ENCODE assay signal across 10 cellular contexts in the genomic region with DNA sequence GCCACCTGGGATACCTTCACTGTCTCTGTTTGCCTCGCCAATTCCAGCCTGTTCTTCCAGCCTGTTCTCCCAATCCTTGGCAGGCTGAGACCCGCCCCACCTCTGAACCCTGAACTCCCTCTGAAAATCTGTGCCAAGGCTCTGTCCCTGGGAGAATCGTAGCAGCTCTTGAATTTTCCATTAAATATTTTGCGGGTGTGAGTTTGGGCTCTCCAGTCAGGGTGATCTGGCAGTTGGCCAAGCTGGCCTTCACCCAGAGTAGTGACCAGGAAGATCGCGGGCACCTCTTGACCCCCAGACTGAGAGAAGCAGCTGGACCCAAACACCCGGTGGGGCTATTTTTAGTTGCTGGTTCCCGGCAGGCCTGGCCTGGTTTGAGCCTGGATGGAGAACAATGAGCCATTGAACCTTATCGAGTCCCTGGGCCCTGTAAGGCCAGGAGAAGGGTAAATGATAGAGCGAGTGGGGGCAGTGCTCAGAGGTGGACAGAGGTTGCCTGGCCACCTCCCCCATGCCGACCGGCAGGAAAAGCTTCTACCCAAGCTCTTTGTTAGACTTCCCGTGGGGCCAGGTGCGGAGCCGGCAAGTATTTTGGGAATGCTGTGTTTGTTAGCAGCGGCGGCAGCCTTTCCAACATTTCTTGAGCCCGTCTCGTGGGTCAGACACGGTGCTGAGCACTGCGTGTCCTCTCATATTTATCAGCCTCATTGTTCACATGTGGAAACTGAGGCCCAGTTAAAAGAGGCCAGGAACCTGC.
DNase-seq lines count a peak whose midpoint lies in the region; ATAC-seq and TF ChIP-seq lines count a peak whose summit lies in the region.
"Had no signal": no experiment of that assay in that cellular context is flagged by ENCODE, and none has a peak within 500 bp of the region (broad histone marks: within the 10 kb centered on the region; RNA-seq: fewer than 3 reads in every experiment).

No MANE protein-coding gene starts in this region.

- H3K36me3 ChIP-seq in esophagus squamous epithelium (no peaks in the 10 kb centered on the region), stomach (no peaks in the 10 kb centered on the region)

- TF ChIP-seq CTCF in esophagus squamous epithelium (IDR thresholded peaks at IDR 0.05) (no peak), stomach (IDR thresholded peaks at IDR 0.05) (no peak), GM20000 (IDR thresholded peaks at IDR 0.05; ENCODE audit: extremely low read depth, missing control alignments) (no peak), HFFc6 (IDR thresholded peaks at IDR 0.05) (no peak)

- no peak for ATAC-seq in stimulated activated naive CD8-positive, alpha-beta T cell treated with anti-CD3 and anti-CD28 coated beads, Interleukin-15, amount 100 ng/mL, for 72 hours

- TF ChIP-seq EP300 in stomach (IDR thresholded peaks at IDR 0.05), result no peak

- no peaks in the 10 kb centered on the region for H3K27me3 Mint-ChIP-seq in stimulated activated naive CD8-positive, alpha-beta T cell treated with anti-CD3 and anti-CD28 coated beads, Interleukin-15, amount 100 ng/mL, for 72 hours
- H3K27me3 Mint-ChIP-seq in HFFc6 (ENCODE audit: insufficient read depth), result no peaks in the 10 kb centered on the region
- H3K27me3 Mint-ChIP-seq: central memory CD8-positive, alpha-beta T cell had no signal

- H3K27ac ChIP-seq in esophagus squamous epithelium (peak overlapping the region in 3 of 4 donors; percentile 39 to 79 (median 64)), stomach (peak overlapping the region; percentile 70 to 90 (median 80))

- peak overlapping the region in 1 of 2 donors; percentile 57 for H3K27ac Mint-ChIP-seq in stimulated activated naive CD8-positive, alpha-beta T cell treated with anti-CD3 and anti-CD28 coated beads, Interleukin-15, amount 100 ng/mL, for 72 hours
- no peak overlapping the region; the same call in 1 of the 2 replicates for H3K27ac Mint-ChIP-seq in HFFc6

- H3K9me3 ChIP-seq in esophagus squamous epithelium (no peaks in the 10 kb centered on the region), stomach (no peaks in the 10 kb centered on the region)

- no peaks in the 10 kb centered on the region for H3K27me3 ChIP-seq in esophagus squamous epithelium
- H3K27me3 ChIP-seq in stomach, result no peaks in the 10 kb centered on the region

- H3K4me1 Mint-ChIP-seq in stimulated activated naive CD8-positive, alpha-beta T cell treated with anti-CD3 and anti-CD28 coated beads, Interleukin-15, amount 100 ng/mL, for 72 hours, result peaks cover 12% of the 10 kb centered on the region
- peaks cover 16% of the 10 kb centered on the region for H3K4me1 Mint-ChIP-seq in HFFc6 (ENCODE audit: low read depth)
- H3K4me1 Mint-ChIP-seq: central memory CD8-positive, alpha-beta T cell had no signal

- peak; percentile 61 for DNase-seq in NCI-H2171 treated with DMSO at 0.1 percent for 48 hours (lab: John Stamatoyannopoulos, UW)
- DNase-seq in esophagus squamous epithelium (lab: John Stamatoyannopoulos, UW), result no peak
- peak; percentile 90 to 95 for DNase-seq in lung microvascular endothelial cell (ENCODE audit: low read depth in 2 of 2)
- DNase-seq in stomach, result peak; percentile 97
- no peak for DNase-seq in stimulated activated naive CD8-positive, alpha-beta T cell treated with anti-CD3 and anti-CD28 coated beads, Interleukin-15, amount 100 ng/mL, for 72 hours
- DNase-seq in GM20000 (ENCODE audit: low spot score), result no peak
- no peak for DNase-seq in GOT3 (lab: John Stamatoyannopoulos, UW)
- DNase-seq in HFFc6, result no peak
- DNase-seq: activated CD4-positive, alpha-beta T cell treated with anti-CD3 and anti-CD28 coated beads, Interleukin-2, amount 50 U/mL, for 4 hours had no signal

- peaks cover 3 to 29% (median 19%) of the 10 kb centered on the region in 3 donors for H3K4me1 ChIP-seq in esophagus squamous epithelium
- H3K4me1 ChIP-seq in stomach, result peaks cover 19 to 27% (median 26%) of the 10 kb centered on the region in 4 donors

- TF ChIP-seq POLR2A in esophagus squamous epithelium (IDR thresholded peaks at IDR 0.05) (no peak), stomach (IDR thresholded peaks at IDR 0.05) (no peak)

- no peak overlapping the region for H3K4me3 ChIP-seq in esophagus squamous epithelium
- H3K4me3 ChIP-seq in stomach, result no peak overlapping the region

- no peak overlapping the region for H3K4me3 Mint-ChIP-seq in stimulated activated naive CD8-positive, alpha-beta T cell treated with anti-CD3 and anti-CD28 coated beads, Interleukin-15, amount 100 ng/mL, for 72 hours
- no peak overlapping the region for H3K4me3 Mint-ChIP-seq in HFFc6
- H3K4me3 Mint-ChIP-seq: central memory CD8-positive, alpha-beta T cell had no signal

- H3K9me3 Mint-ChIP-seq in stimulated activated naive CD8-positive, alpha-beta T cell treated with anti-CD3 and anti-CD28 coated beads, Interleukin-15, amount 100 ng/mL, for 72 hours, result no peaks in the 10 kb centered on the region
- H3K9me3 Mint-ChIP-seq in HFFc6, result no peaks in the 10 kb centered on the region
- H3K9me3 Mint-ChIP-seq: central memory CD8-positive, alpha-beta T cell had no signal

- 38 to 55% methylated on average over 12 to 16 of the region's 21 CpGs for WGBS in esophagus squamous epithelium, 2 donors
- 26 to 40% (median 29%) methylated on average over 21 of the region's 21 CpGs for WGBS in stomach, 5 donors

- H3K36me3 Mint-ChIP-seq in HFFc6 (ENCODE audit: low read depth), result no peaks in the 10 kb centered on the region

- intact Hi-C loops in esophagus squamous epithelium (cut with DNase I) (no loop called here), stomach (cut with DNase I; ENCODE audit: low total_unique reads) (no loop called here)

Comparison
In these comparisons a context has a peak if more than half of its experiments do, and no peak if none do; other contexts are left out.
1. DNase-seq: peak in NCI-H2171 treated with DMSO at 0.1 percent for 48 hours (single experiment), lung microvascular endothelial cell (2 of 2) and stomach (single experiment); none in esophagus squamous epithelium (single experiment), stimulated activated naive CD8-positive, alpha-beta T cell treated with anti-CD3 and anti-CD28 coated beads, Interleukin-15, amount 100 ng/mL, for 72 hours (0 of 2), GM20000 (single experiment), GOT3 (single experiment) and HFFc6 (single experiment).